Comparison of ENCODE assay signal across 8 cellular contexts in the genomic region with DNA sequence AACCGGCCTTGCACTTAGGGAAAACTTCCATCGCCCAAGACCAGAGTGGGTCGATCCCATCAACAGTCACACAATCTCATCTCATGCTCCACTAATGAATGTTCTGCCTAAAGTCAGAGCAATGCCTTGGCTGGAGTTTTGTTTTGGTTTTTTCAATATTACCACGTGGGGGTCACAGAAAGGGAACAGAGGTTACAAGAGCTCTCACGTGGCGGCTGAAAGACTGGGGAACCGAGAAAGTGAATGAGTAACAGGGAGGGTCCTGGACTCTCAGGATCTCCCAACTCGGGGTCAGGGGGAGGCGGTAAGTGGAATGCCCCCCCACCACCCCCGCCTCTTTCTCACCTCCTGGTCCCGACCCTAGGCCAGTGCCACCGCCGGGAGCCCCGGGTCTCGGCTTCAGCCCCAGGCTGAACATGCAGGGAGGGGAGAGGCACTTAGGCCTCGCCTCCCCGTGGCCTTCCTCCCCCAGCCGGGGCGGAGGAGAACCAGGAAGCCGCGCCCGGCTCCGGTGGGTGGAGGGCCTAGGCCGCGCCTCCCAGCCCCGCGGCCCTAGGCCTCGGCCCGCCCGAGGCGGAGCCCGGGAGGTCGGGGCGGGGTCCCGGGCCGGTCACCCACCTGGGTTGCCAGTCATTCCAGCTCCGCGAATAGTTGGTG.
DNase-seq lines count a peak whose midpoint lies in the region; ATAC-seq and TF ChIP-seq lines count a peak whose summit lies in the region.
"Not testable (repeated sequence)": the region's sequence is repeated elsewhere in the genome, so short reads cannot be mapped to it uniquely, and the experiment has no call there.

No MANE protein-coding gene starts in this region.

- peak overlapping the region; percentile 91 for H3K4me3 Mint-ChIP-seq in WTC11

- H3K27me3 Mint-ChIP-seq in WTC11 (ENCODE audit: low read depth), result not testable (repeated sequence)

- intact Hi-C loops in sciatic nerve (cut with DNase I), result not testable (repeated sequence)

- ATAC-seq in GM19025 (IDR thresholded peaks at IDR 0.05; ENCODE audit: low read depth, unreplicated experiment), result peak; percentile 44
- ATAC-seq in HG02943 (IDR thresholded peaks at IDR 0.05; ENCODE audit: low read depth, unreplicated experiment), result peak; percentile 47
- peak; percentile 67 for ATAC-seq in WTC11
- peak; percentile 77 for ATAC-seq in sciatic nerve

- H3K4me3 ChIP-seq in cardiac fibroblast (replicated peaks in 1 of 2; ENCODE audit: low read depth in 2 of 2, low read length in 2 of 2), result peak overlapping the region; percentile 60 to 69

- H3K36me3 Mint-ChIP-seq in WTC11, result not testable (repeated sequence)

- peak overlapping the region; percentile 97 for H3K27ac Mint-ChIP-seq in WTC11

- POLR2A ChIA-PET in WTC11 (lab: Charles Lee), result interaction anchor here (1.0 kb wide), 1 partner anchor 85 kb away, joined by 5 read pairs; no protein-coding TSS in a partner anchor

- H3K4me1 Mint-ChIP-seq in WTC11, result not testable (repeated sequence)

- peak; percentile 53 for DNase-seq in A172 (ENCODE audit: low spot score)
- DNase-seq in NCI-H1417 (lab: John Stamatoyannopoulos, UW), result peak in 2 of 3 experiments; percentile 54 to 67
- not testable (repeated sequence) for DNase-seq in WTC11 (ENCODE audit: low spot score); sciatic nerve (ENCODE audit: low spot score)
- peak in 1 of 2 donors; percentile 54 for DNase-seq in cardiac fibroblast (ENCODE audit: low read depth in 2 of 2)
- DNase-seq in iPS-NIHi11 (ENCODE audit: low spot score), result peak; percentile 43

- not testable (repeated sequence) for TF ChIP-seq CTCF in WTC11 (IDR thresholded peaks at IDR 0.05); cardiac fibroblast (IDR thresholded peaks at IDR 0.05; ENCODE audit: low read depth, low read length)

- not testable (repeated sequence) for H3K9me3 Mint-ChIP-seq in WTC11

- CTCF ChIA-PET in WTC11 (lab: Charles Lee), result interaction anchor here (1.0 kb wide), 1 partner anchor 85 kb away, joined by 3 read pairs; no protein-coding TSS in a partner anchor
